ENCODE assay signal across 9 cellular contexts in the genomic region with DNA sequence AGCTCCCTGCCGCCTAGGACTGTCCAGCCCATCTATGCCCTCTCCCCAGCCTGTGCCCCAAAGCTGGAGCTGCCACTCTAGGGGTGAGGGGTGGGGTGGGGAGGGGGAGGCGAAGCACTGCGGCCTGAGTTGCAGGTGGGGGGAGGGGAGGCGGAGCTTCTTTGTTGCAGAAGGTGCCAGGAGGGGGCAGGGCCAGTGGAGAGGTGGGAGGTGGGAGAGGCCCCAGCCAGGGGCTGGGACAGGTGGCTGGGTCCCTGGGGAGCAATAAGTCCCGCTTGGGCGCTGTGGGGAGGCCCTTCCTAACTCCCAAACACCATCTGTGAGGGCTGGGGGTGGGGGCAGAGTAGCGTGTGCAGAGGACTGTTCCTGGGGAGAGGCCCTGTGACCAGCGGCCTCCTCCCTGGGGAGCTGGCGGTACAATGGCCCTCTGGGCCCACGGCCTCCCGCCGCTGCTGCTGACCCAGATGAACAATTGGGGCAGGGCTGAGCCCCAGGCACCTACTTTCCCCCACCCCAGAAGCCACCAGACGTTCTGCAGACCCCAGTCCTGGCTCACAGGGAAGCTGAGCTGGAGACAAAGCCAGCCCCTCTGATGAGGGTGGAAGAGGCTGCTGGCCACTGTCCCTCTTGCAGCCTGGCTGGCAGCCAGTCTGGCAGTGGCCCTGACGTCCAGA. TPM values are rescaled to one million over a fixed set of nuclear protein-coding genes. Genes with fewer than 3 reads are reported as not detected.
A peak's percentile ranks its signal among the peaks of the same experiment; 100 is the strongest.
DNase-seq lines count a peak whose midpoint lies in the region; TF ChIP-seq lines count a peak whose summit lies in the region.
"Had no signal": no experiment of that assay in that cellular context is flagged by ENCODE, and none has a peak within 500 bp of the region (broad histone marks: within the 10 kb centered on the region; RNA-seq: fewer than 3 reads in every experiment).

No MANE protein-coding gene starts in this region.

- peak overlapping the region; percentile 86; the same call in 1 of the 2 replicates for H3K4me2 ChIP-seq in KMS-11

- H3K27ac ChIP-seq in KMS-11 (no peak overlapping the region), iPS-20b (ENCODE audit: low read length) (no peak overlapping the region)

- TF ChIP-seq POLR2A in Raji (IDR thresholded peaks at IDR 0.05; ENCODE audit: insufficient read depth, low read depth, low read length) (peak; percentile 66), lower leg skin (IDR thresholded peaks at IDR 0.05) (no peak)

- no peak for DNase-seq in KBM-7
- no peak for DNase-seq in GM03348 (ENCODE audit: low spot score)
- no peak for DNase-seq in lower leg skin (ENCODE audit: low spot score in 2 of 2)
- no peak for DNase-seq in stimulated activated CD4-positive, alpha-beta T cell treated with anti-CD3 and anti-CD28 coated beads, Interleukin-2, amount 100 ng/mL, for 48 hours

- no peaks in the 10 kb centered on the region; the same call in 1 of the 2 replicates for H3K36me3 ChIP-seq in ES-I3 (ENCODE audit: insufficient read depth, low read length)
- H3K36me3 ChIP-seq in KMS-11 (ENCODE audit: insufficient read depth): no peaks in the 10 kb centered on the region
- H3K36me3 ChIP-seq in iPS-20b (ENCODE audit: insufficient read depth, low read depth, low read length): no peaks in the 10 kb centered on the region

- no peak overlapping the region for H3K4me3 ChIP-seq in KMS-11 (IDR thresholded peaks at IDR 0.05; ENCODE audit: insufficient read depth, low read depth, low read length)
- peak overlapping the region; percentile 64 for H3K4me3 ChIP-seq in iPS-20b (ENCODE audit: low read length)
- H3K4me3 ChIP-seq in lower leg skin (ENCODE audit: low read depth, poor library complexity, severe bottlenecking): no peak overlapping the region

- no peaks in the 10 kb centered on the region for H3K79me2 ChIP-seq in KMS-11 (ENCODE audit: insufficient read depth, low read depth)

- no peak overlapping the region for H2AFZ ChIP-seq in KMS-11 (ENCODE audit: low read depth)

- TF ChIP-seq CTCF in KMS-11 (conservative IDR thresholded peaks at IDR 0.05; ENCODE audit: low read depth, low read length) (no peak), lower leg skin (IDR thresholded peaks at IDR 0.05) (no peak)

- no peaks in the 10 kb centered on the region for H3K9me3 ChIP-seq in ES-I3 (ENCODE audit: control insufficient read depth, insufficient read depth, low read length)
- no peaks in the 10 kb centered on the region for H3K9me3 ChIP-seq in iPS-20b (ENCODE audit: insufficient read depth, low read depth, low read length)

- peak overlapping the region; percentile 71 for H3K9ac ChIP-seq in ES-I3 (ENCODE audit: low read depth, low read length)
- no peak overlapping the region; the same call in 1 of the 2 replicates for H3K9ac ChIP-seq in KMS-11
- peak overlapping the region; percentile 73; the same call in 1 of the 2 replicates for H3K9ac ChIP-seq in iPS-20b (ENCODE audit: low read depth, low read length)

- H3K27me3 ChIP-seq in KMS-11 (ENCODE audit: insufficient read depth, low read depth): peaks cover 37% of the 10 kb centered on the region
- peaks cover 62% of the 10 kb centered on the region for H3K27me3 ChIP-seq in iPS-20b (ENCODE audit: insufficient read depth, low read length)

- H4K20me1 ChIP-seq in KMS-11 (ENCODE audit: insufficient read depth): no peaks in the 10 kb centered on the region

- intact Hi-C loops in lower leg skin (cut with DNase I; ENCODE audit: low total_unique reads): no loop called here

- WGBS in lower leg skin, 2 donors: 17 to 18% methylated on average over 11 to 12 of the region's 14 CpGs

- in situ Hi-C loops in KBM-7 (cut with MboI; ENCODE audit: low pct_unique_long_range_greater_than_20kb, low sequenced_read_pairs): no loop called here

- H3K4me1 ChIP-seq in ES-I3 (ENCODE audit: insufficient read depth, low read length) (peaks cover 22% of the 10 kb centered on the region), KMS-11 (ENCODE audit: low read depth, poor library complexity, severe bottlenecking) (peaks cover 46% of the 10 kb centered on the region), iPS-20b (ENCODE audit: insufficient read depth, low read length) (peaks cover 6% of the 10 kb centered on the region)

RNA-seq across cellular contexts. Expression of a gene that starts 2.2 kb away (rescaled TPM):
- total RNA-seq in lower leg skin: under 1 TPM in 2 of 4 donors, not detected in 2; 0.45 to 0.95 TPM
- total RNA-seq: subcutaneous adipose tissue had no signal

RNA-seq across cellular contexts. Expression of a gene that starts 6.1 kb away (rescaled TPM):
- 10 to 100 TPM; 12.1 to 19.1 (median 15.3) TPM for total RNA-seq in lower leg skin

RNA-seq across cellular contexts. Expression of a gene that starts 9.0 kb away (rescaled TPM):
- total RNA-seq in lower leg skin: 1 to 10 TPM in 3 of 4 donors, under 1 TPM in 1; 0.64 to 1.9 (median 1.8) TPM

RNA-seq across cellular contexts. Expression of a gene that starts 39.6 kb away (rescaled TPM):
- total RNA-seq in lower leg skin: 10 to 100 TPM in 3 of 4 donors, 1 to 10 TPM in 1; 5.6 to 17.7 (median 11.3) TPM

RNA-seq across cellular contexts. Expression of a gene that starts 44.9 kb away (rescaled TPM):
- total RNA-seq in lower leg skin: 100 to 1,000 TPM in 3 of 4 donors, 10 to 100 TPM in 1; 63.1 to 218 (median 126) TPM
